1 cellular context compared by ENCODE assay signal in genomic region chr11:27281740-27282139, GRCh38.
A peak's percentile ranks its signal among the peaks of the same experiment; 100 is the strongest.
TF ChIP-seq lines count a peak whose summit lies in the region.

No MANE protein-coding gene starts in this region.

TF ChIP-seq in endothelial cell of umbilical vein, 7 proteins besides CTCF, POLR2A, EP300 and RAD21:
- TF ChIP-seq EZH2 (IDR thresholded peaks at IDR 0.05; ENCODE audit: borderline replicate concordance, low read depth, low read length, severe bottlenecking) (no peak), GATA2 (IDR thresholded peaks at IDR 0.05; ENCODE audit: insufficient read depth, insufficient read length, low read depth, low read length) (peak; percentile 37)
